In the genomic region with DNA sequence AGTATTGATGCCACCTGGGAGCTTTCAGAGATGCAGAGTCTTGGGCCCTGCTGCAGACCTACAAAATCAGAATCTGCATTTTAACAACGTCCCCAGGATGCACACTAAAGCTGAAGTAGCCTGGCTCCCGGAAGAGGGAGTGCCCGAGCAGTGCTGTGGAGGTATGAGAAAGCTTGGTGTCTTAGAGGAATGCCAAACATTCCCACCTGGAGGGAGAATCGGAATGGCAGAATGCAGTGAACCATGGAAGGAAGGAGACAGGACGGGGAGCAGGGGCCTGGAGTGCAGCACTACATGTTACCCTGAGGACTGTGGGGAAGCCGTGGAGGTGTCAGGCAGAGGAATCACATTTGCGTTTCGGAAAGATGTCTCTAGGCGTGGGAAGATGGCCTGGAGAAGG, we compare ENCODE assay signal across 1 cellular context.
A peak's percentile ranks its signal among the peaks of the same experiment; 100 is the strongest.
TF ChIP-seq lines count a peak whose summit lies in the region.

No MANE protein-coding gene starts in this region.

TF ChIP-seq in WTC11, 78 proteins besides CTCF, POLR2A, EP300 and RAD21 (continued from another document):
- TF ChIP-seq, protein P1, sequence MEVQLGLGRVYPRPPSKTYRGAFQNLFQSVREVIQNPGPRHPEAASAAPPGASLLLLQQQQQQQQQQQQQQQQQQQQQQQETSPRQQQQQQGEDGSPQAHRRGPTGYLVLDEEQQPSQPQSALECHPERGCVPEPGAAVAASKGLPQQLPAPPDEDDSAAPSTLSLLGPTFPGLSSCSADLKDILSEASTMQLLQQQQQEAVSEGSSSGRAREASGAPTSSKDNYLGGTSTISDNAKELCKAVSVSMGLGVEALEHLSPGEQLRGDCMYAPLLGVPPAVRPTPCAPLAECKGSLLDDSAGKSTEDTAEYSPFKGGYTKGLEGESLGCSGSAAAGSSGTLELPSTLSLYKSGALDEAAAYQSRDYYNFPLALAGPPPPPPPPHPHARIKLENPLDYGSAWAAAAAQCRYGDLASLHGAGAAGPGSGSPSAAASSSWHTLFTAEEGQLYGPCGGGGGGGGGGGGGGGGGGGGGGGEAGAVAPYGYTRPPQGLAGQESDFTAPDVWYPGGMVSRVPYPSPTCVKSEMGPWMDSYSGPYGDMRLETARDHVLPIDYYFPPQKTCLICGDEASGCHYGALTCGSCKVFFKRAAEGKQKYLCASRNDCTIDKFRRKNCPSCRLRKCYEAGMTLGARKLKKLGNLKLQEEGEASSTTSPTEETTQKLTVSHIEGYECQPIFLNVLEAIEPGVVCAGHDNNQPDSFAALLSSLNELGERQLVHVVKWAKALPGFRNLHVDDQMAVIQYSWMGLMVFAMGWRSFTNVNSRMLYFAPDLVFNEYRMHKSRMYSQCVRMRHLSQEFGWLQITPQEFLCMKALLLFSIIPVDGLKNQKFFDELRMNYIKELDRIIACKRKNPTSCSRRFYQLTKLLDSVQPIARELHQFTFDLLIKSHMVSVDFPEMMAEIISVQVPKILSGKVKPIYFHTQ (CRISPR knock-in tag; IDR thresholded peaks at IDR 0.05): no peak
- TF ChIP-seq, protein P2, sequence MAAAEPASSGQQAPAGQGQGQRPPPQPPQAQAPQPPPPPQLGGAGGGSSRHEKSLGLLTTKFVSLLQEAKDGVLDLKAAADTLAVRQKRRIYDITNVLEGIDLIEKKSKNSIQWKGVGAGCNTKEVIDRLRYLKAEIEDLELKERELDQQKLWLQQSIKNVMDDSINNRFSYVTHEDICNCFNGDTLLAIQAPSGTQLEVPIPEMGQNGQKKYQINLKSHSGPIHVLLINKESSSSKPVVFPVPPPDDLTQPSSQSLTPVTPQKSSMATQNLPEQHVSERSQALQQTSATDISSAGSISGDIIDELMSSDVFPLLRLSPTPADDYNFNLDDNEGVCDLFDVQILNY (CRISPR knock-in tag; IDR thresholded peaks at IDR 0.05): no peak
- TF ChIP-seq, protein P3, sequence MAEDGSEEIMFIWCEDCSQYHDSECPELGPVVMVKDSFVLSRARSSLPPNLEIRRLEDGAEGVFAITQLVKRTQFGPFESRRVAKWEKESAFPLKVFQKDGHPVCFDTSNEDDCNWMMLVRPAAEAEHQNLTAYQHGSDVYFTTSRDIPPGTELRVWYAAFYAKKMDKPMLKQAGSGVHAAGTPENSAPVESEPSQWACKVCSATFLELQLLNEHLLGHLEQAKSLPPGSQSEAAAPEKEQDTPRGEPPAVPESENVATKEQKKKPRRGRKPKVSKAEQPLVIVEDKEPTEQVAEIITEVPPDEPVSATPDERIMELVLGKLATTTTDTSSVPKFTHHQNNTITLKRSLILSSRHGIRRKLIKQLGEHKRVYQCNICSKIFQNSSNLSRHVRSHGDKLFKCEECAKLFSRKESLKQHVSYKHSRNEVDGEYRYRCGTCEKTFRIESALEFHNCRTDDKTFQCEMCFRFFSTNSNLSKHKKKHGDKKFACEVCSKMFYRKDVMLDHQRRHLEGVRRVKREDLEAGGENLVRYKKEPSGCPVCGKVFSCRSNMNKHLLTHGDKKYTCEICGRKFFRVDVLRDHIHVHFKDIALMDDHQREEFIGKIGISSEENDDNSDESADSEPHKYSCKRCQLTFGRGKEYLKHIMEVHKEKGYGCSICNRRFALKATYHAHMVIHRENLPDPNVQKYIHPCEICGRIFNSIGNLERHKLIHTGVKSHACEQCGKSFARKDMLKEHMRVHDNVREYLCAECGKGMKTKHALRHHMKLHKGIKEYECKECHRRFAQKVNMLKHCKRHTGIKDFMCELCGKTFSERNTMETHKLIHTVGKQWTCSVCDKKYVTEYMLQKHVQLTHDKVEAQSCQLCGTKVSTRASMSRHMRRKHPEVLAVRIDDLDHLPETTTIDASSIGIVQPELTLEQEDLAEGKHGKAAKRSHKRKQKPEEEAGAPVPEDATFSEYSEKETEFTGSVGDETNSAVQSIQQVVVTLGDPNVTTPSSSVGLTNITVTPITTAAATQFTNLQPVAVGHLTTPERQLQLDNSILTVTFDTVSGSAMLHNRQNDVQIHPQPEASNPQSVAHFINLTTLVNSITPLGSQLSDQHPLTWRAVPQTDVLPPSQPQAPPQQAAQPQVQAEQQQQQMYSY (CRISPR knock-in tag; IDR thresholded peaks at IDR 0.05): no peak
- TF ChIP-seq PRRX2 (CRISPR knock-in tag; IDR thresholded peaks at IDR 0.05): no peak
- TF ChIP-seq TEAD4 (CRISPR knock-in tag; IDR thresholded peaks at IDR 0.05): no peak; the same call in 1 of the 2 replicates
- TF ChIP-seq, protein P4, sequence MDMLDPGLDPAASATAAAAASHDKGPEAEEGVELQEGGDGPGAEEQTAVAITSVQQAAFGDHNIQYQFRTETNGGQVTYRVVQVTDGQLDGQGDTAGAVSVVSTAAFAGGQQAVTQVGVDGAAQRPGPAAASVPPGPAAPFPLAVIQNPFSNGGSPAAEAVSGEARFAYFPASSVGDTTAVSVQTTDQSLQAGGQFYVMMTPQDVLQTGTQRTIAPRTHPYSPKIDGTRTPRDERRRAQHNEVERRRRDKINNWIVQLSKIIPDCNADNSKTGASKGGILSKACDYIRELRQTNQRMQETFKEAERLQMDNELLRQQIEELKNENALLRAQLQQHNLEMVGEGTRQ (CRISPR knock-in tag; IDR thresholded peaks at IDR 0.05): no peak
- TF ChIP-seq CREB1 (CRISPR knock-in tag; IDR thresholded peaks at IDR 0.05): no peak
- TF ChIP-seq HMGA2 (CRISPR knock-in tag; IDR thresholded peaks at IDR 0.05): no peak
- TF ChIP-seq, protein P5, sequence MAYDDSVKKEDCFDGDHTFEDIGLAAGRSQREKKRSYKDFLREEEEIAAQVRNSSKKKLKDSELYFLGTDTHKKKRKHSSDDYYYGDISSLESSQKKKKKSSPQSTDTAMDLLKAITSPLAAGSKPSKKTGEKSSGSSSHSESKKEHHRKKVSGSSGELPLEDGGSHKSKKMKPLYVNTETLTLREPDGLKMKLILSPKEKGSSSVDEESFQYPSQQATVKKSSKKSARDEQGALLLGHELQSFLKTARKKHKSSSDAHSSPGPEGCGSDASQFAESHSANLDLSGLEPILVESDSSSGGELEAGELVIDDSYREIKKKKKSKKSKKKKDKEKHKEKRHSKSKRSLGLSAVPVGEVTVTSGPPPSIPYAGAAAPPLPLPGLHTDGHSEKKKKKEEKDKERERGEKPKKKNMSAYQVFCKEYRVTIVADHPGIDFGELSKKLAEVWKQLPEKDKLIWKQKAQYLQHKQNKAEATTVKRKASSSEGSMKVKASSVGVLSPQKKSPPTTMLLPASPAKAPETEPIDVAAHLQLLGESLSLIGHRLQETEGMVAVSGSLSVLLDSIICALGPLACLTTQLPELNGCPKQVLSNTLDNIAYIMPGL (CRISPR knock-in tag; IDR thresholded peaks at IDR 0.05): no peak
- no peak for TF ChIP-seq ZNF416 (CRISPR knock-in tag; IDR thresholded peaks at IDR 0.05)
- TF ChIP-seq ZNF317 (CRISPR knock-in tag; IDR thresholded peaks at IDR 0.05; ENCODE audit: borderline replicate concordance, low read depth): no peak
- TF ChIP-seq ETV6 (CRISPR knock-in tag; IDR thresholded peaks at IDR 0.05): 0 out of 2 replicates have a peak, but pooled peaks have one; percentile 26
- no peak for TF ChIP-seq GRHL2 (CRISPR knock-in tag; IDR thresholded peaks at IDR 0.05; ENCODE audit: insufficient replicate concordance, severe bottlenecking)
- no peak for TF ChIP-seq NFATC4 (CRISPR knock-in tag; IDR thresholded peaks at IDR 0.05)
- no peak for TF ChIP-seq TP53 (CRISPR knock-in tag; IDR thresholded peaks at IDR 0.05)
